In genomic region chr14:32808574-32809098, GRCh38 we compare ENCODE assay signal across 10 cellular contexts.
A peak's percentile ranks its signal among the peaks of the same experiment; 100 is the strongest.
DNase-seq lines count a peak whose midpoint lies in the region; ATAC-seq, FAIRE-seq and TF ChIP-seq lines count a peak whose summit lies in the region.
"Had no signal": no experiment of that assay in that cellular context is flagged by ENCODE, and none has a peak within 500 bp of the region (broad histone marks: within the 10 kb centered on the region; RNA-seq: fewer than 3 reads in every experiment).

No MANE protein-coding gene starts in this region.

- TF ChIP-seq POLR2A in H54 (IDR thresholded peaks at IDR 0.05; ENCODE audit: low read depth, low read length) (no peak), prostate gland (IDR thresholded peaks at IDR 0.05) (no peak)

- FAIRE-seq in H54 (lab: Jason Lieb, UNC), result peak; percentile 27

- no peak overlapping the region for H3K27ac ChIP-seq in prostate gland

- H3K4me3 ChIP-seq in prostate gland, result peak overlapping the region in 1 of 2 donors; percentile 5

- H3K27me3 ChIP-seq in prostate gland (replicated peaks; ENCODE audit: insufficient read depth), result no peaks in the 10 kb centered on the region

- no peak for TF ChIP-seq CTCF in prostate gland (IDR thresholded peaks at IDR 0.05)

- no peaks in the 10 kb centered on the region for H3K9me3 ChIP-seq in prostate gland

- no peak for DNase-seq in H54 (ENCODE audit: insufficient read length, low spot score)
- DNase-seq in NCI-H526 treated with DMSO at 0.1 percent for 48 hours (lab: John Stamatoyannopoulos, UW), result peak; percentile 64
- peak; percentile 49 for DNase-seq in fibroblast of peridontal ligament (ENCODE audit: extremely low read depth)
- DNase-seq in prostate gland (ENCODE audit: low spot score), result peak; percentile 9
- no peak for DNase-seq in NCI-H2171 treated with DMSO at 0.1 percent for 48 hours (lab: John Stamatoyannopoulos, UW)
- no peak for DNase-seq in HuH-7.5 (ENCODE audit: low spot score)
- DNase-seq: KBM-7, naive B cell had no signal

- H3K4me1 ChIP-seq in prostate gland (replicated peaks), result no peaks in the 10 kb centered on the region

- ATAC-seq in GM21576 (IDR thresholded peaks at IDR 0.05; ENCODE audit: unreplicated experiment) (no peak), GM21526 (IDR thresholded peaks at IDR 0.05; ENCODE audit: low FRiP score, unreplicated experiment) (no peak)

- WGBS in prostate gland, result 29% methylated on average over 7 of the region's 7 CpGs

- H3K36me3 ChIP-seq in prostate gland, result no peaks in the 10 kb centered on the region

- intact Hi-C loops in prostate gland (cut with DNase I), result no loop called here

Comparison
In these comparisons a context has a peak if more than half of its experiments do, and no peak if none do; other contexts are left out.
1. DNase-seq: peak in NCI-H526 treated with DMSO at 0.1 percent for 48 hours (single experiment), fibroblast of peridontal ligament (single experiment) and prostate gland (single experiment); none in H54 (single experiment), NCI-H2171 treated with DMSO at 0.1 percent for 48 hours (single experiment) and HuH-7.5 (single experiment).